ENCODE assay signal across 16 cellular contexts in genomic region chr6:63858691-63859090, GRCh38.
"Had no signal": no experiment of that assay in that cellular context is flagged by ENCODE, and none has a peak within 500 bp of the region (broad histone marks: within the 10 kb centered on the region; RNA-seq: fewer than 3 reads in every experiment).

No MANE protein-coding gene starts in this region.

- ATAC-seq: gastroesophageal sphincter; stimulated activated effector memory CD8-positive, alpha-beta T cell treated with anti-CD3 and anti-CD28 coated beads, Interleukin-12 subunit alpha, Interleukin-12 subunit beta, amount 100 ng/mL, for 72 hours; stimulated activated naive CD8-positive, alpha-beta T cell treated with anti-CD3 and anti-CD28 coated beads, Interleukin-15, Interleukin-2, amounts not matched to agents 100 U/mL and 50 U/mL, for 24 hours had no signal

- DNase-seq: effector memory CD4-positive, alpha-beta T cell; foreskin fibroblast; glutamatergic neuron; immature natural killer cell; mesendoderm; naive B cell; retina; sigmoid colon; small intestine; stimulated activated CD4-positive, alpha-beta T cell treated with anti-CD3 and anti-CD28 coated beads, Interleukin-4, amount 100 ng/mL, for 1 hour; stimulated activated CD8-positive, alpha-beta memory T cell treated with anti-CD3 and anti-CD28 coated beads, Interleukin-4, amount 100 ng/mL, for 48 hours; stimulated activated naive CD8-positive, alpha-beta T cell treated with anti-CD3 and anti-CD28 coated beads, Interleukin-15, Interleukin-2, amounts not matched to agents 100 U/mL and 50 U/mL, for 24 hours; thyroid gland; uterus had no signal
